ENCODE assay signal across 13 cellular contexts in genomic region chr6:33610779-33611421, GRCh38. TPM values are rescaled to one million over a fixed set of nuclear protein-coding genes. Genes with fewer than 3 reads are reported as not detected.
DNase-seq lines count a peak whose midpoint lies in the region; ATAC-seq and TF ChIP-seq lines count a peak whose summit lies in the region.
"Had no signal": no experiment of that assay in that cellular context is flagged by ENCODE, and none has a peak within 500 bp of the region (broad histone marks: within the 10 kb centered on the region; RNA-seq: fewer than 3 reads in every experiment).

No MANE protein-coding gene starts in this region.

- no TSS peak for BruUV-seq in Calu3 (replicated peaks; lab: Mats Ljungman, UMichigan)
- BruUV-seq in mammary epithelial cell (replicated peaks; lab: Mats Ljungman, UMichigan) = no TSS peak

- peaks cover 7% of the 10 kb centered on the region for H3K36me3 Mint-ChIP-seq in Calu3 (ENCODE audit: insufficient read depth, unreplicated experiment)
- H3K36me3 Mint-ChIP-seq in activated CD4-positive, alpha-beta memory T cell treated with anti-CD3 and anti-CD28 coated beads, Interleukin-2, amount 10 ng/mL, durations not matched to agents 7 days and 5 days (ENCODE audit: low read depth) = no peaks in the 10 kb centered on the region
- H3K36me3 Mint-ChIP-seq: activated naive CD8-positive, alpha-beta T cell had no signal

- no peak overlapping the region for H2BK120ac ChIP-seq in trophoblast cell (ENCODE audit: insufficient read depth, low read length, poor library complexity)

- no peak overlapping the region for H3K4me2 ChIP-seq in mammary epithelial cell (ENCODE audit: insufficient read depth, low read depth, low read length)
- H3K4me2 ChIP-seq in trophoblast cell (ENCODE audit: low read length) = peak overlapping the region; percentile 54

- peaks cover 6% of the 10 kb centered on the region for H3K79me1 ChIP-seq in trophoblast cell (ENCODE audit: low read length)

- H3K36me3 ChIP-seq in mammary epithelial cell (ENCODE audit: insufficient read depth, low read length) = no peaks in the 10 kb centered on the region
- no peaks in the 10 kb centered on the region for H3K36me3 ChIP-seq in iPS-15b (ENCODE audit: control insufficient read depth, insufficient read depth, low read length)
- no peaks in the 10 kb centered on the region for H3K36me3 ChIP-seq in trophoblast cell (ENCODE audit: control insufficient read depth in 1 of 2, insufficient read depth in 2 of 2, low read length in 2 of 2)
- H3K36me3 ChIP-seq: neutrophil had no signal

- H3K4ac ChIP-seq in trophoblast cell (ENCODE audit: low read depth, low read length) = no peak overlapping the region

- no peaks in the 10 kb centered on the region for H4K20me1 ChIP-seq in mammary epithelial cell (ENCODE audit: insufficient read depth, low read length)

- H3K14ac ChIP-seq in trophoblast cell (ENCODE audit: low read length) = no peak overlapping the region

- H3K27me3 Mint-ChIP-seq in Calu3 (ENCODE audit: unreplicated experiment) = no peaks in the 10 kb centered on the region
- H3K27me3 Mint-ChIP-seq in activated CD4-positive, alpha-beta memory T cell treated with anti-CD3 and anti-CD28 coated beads, Interleukin-2, amount 10 ng/mL, durations not matched to agents 7 days and 5 days = peaks cover 5% of the 10 kb centered on the region
- H3K27me3 Mint-ChIP-seq: activated naive CD8-positive, alpha-beta T cell had no signal

- peak overlapping the region; percentile 24 for H3K27ac Mint-ChIP-seq in Calu3 (ENCODE audit: unreplicated experiment)
- no peak overlapping the region for H3K27ac Mint-ChIP-seq in activated CD4-positive, alpha-beta memory T cell treated with anti-CD3 and anti-CD28 coated beads, Interleukin-2, amount 10 ng/mL, durations not matched to agents 7 days and 5 days
- H3K27ac Mint-ChIP-seq: activated naive CD8-positive, alpha-beta T cell; T-helper 1 cell treated with Interleukin-12 subunit alpha and Interleukin-12 subunit beta and Interleukin-4 antibody, amounts not matched to agents 30 μg/mL and 1 μg/mL, for 36 hours had no signal

- H3K4me1 ChIP-seq in mammary epithelial cell (ENCODE audit: insufficient read depth, low read length) (peaks cover 72% of the 10 kb centered on the region), iPS-15b (ENCODE audit: control insufficient read depth, insufficient read depth, low read length) (peaks cover 12% of the 10 kb centered on the region), trophoblast cell (ENCODE audit: control insufficient read depth in 1 of 2, insufficient read depth in 2 of 2, low read length in 2 of 2) (peaks cover 27 to 35% of the 10 kb centered on the region in 2 experiments)

- no peak overlapping the region for H3K9ac ChIP-seq in mammary epithelial cell (ENCODE audit: insufficient read depth, low read length)
- peak overlapping the region; percentile 24 for H3K9ac ChIP-seq in iPS-15b (ENCODE audit: low read depth, low read length)
- no peak overlapping the region for H3K9ac ChIP-seq in trophoblast cell (ENCODE audit: low read length)

- peaks cover 58% of the 10 kb centered on the region for H3K4me1 Mint-ChIP-seq in Calu3 (ENCODE audit: low read depth, unreplicated experiment)
- H3K4me1 Mint-ChIP-seq in activated CD4-positive, alpha-beta memory T cell treated with anti-CD3 and anti-CD28 coated beads, Interleukin-2, amount 10 ng/mL, durations not matched to agents 7 days and 5 days = peaks cover 6% of the 10 kb centered on the region

- peak overlapping the region; percentile 28 for H4K91ac ChIP-seq in trophoblast cell (ENCODE audit: low read depth, low read length)

- DNase-seq in Calu3 (peak; percentile 71), mammary epithelial cell (peak; percentile 66), trophoblast cell (no peak), posterior vena cava (ENCODE audit: low spot score) (no peak), RKO (ENCODE audit: low spot score) (no peak)
- no peak for DNase-seq in activated CD4-positive, alpha-beta memory T cell treated with anti-CD3 and anti-CD28 coated beads, Interleukin-2, amount 10 ng/mL, durations not matched to agents 7 days and 5 days
- DNase-seq: NCI-H1048, NCI-H774 had no signal

- H3K4me3 ChIP-seq in mammary epithelial cell (replicated peaks in 1 of 3; ENCODE audit: insufficient read depth in 1 of 3, low read depth in 2 of 3, low read length in 3 of 3) (no peak overlapping the region), iPS-15b (ENCODE audit: low read depth, low read length) (no peak overlapping the region), trophoblast cell (ENCODE audit: low read depth, low read length) (no peak overlapping the region)

- H3K9me3 Mint-ChIP-seq in Calu3 (ENCODE audit: low read depth, unreplicated experiment) = no peaks in the 10 kb centered on the region
- no peaks in the 10 kb centered on the region for H3K9me3 Mint-ChIP-seq in activated CD4-positive, alpha-beta memory T cell treated with anti-CD3 and anti-CD28 coated beads, Interleukin-2, amount 10 ng/mL, durations not matched to agents 7 days and 5 days
- H3K9me3 Mint-ChIP-seq: T-helper 1 cell treated with Interleukin-12 subunit alpha and Interleukin-12 subunit beta and Interleukin-4 antibody, amounts not matched to agents 30 μg/mL and 1 μg/mL, for 36 hours had no signal

- TF ChIP-seq CTCF in Calu3 (IDR thresholded peaks at IDR 0.05; ENCODE audit: unreplicated experiment) (no peak), mammary epithelial cell (conservative IDR thresholded peaks at IDR 0.05 in 1 of 2, IDR thresholded peaks at IDR 0.05 in 1 of 2; ENCODE audit: extremely low read depth in 1 of 2, insufficient read depth in 1 of 2, low read depth in 1 of 2, low read length in 2 of 2) (no peak)

- H2AFZ ChIP-seq in mammary epithelial cell (ENCODE audit: low read depth, low read length) (no peak overlapping the region), trophoblast cell (ENCODE audit: insufficient read depth, low read length, poor library complexity) (peak overlapping the region; percentile 28)

- intact Hi-C loops in Calu3 (cut with micrococcal nuclease; ENCODE audit: unreplicated experiment) (no loop called here), mammary epithelial cell (cut with micrococcal nuclease) (no loop called here), posterior vena cava (cut with DNase I) (no loop called here)

- H3K18ac ChIP-seq in trophoblast cell (ENCODE audit: low read length) = no peak overlapping the region

- no peak overlapping the region for H2BK5ac ChIP-seq in trophoblast cell (ENCODE audit: low read depth, low read length, poor library complexity)

- H3K4me3 Mint-ChIP-seq in Calu3 (ENCODE audit: low read depth, unreplicated experiment) = no peak overlapping the region
- no peak overlapping the region for H3K4me3 Mint-ChIP-seq in activated CD4-positive, alpha-beta memory T cell treated with anti-CD3 and anti-CD28 coated beads, Interleukin-2, amount 10 ng/mL, durations not matched to agents 7 days and 5 days
- H3K4me3 Mint-ChIP-seq: activated naive CD8-positive, alpha-beta T cell; T-helper 1 cell treated with Interleukin-12 subunit alpha and Interleukin-12 subunit beta and Interleukin-4 antibody, amounts not matched to agents 30 μg/mL and 1 μg/mL, for 36 hours had no signal

- CTCF ChIA-PET in Calu3 (lab: Charles Lee) = interaction anchor here (3.0 kb wide), 1 partner anchor 11 kb away, joined by 9 read pairs; the partner anchor contains the start of gene ITPR3
- CTCF ChIA-PET in mammary epithelial cell (lab: Charles Lee; ENCODE audit: low non-redundant PET) = interaction anchor here (0.9 kb wide), 1 partner anchor 21 kb away, joined by 3 read pairs; no protein-coding TSS in a partner anchor
- CTCF ChIA-PET in activated CD4-positive, alpha-beta memory T cell treated with anti-CD3 and anti-CD28 coated beads, Interleukin-2, amount 10 ng/mL, durations not matched to agents 7 days and 5 days (lab: Charles Lee) = interaction anchor here (1.4 kb wide), 1 partner anchor 23 kb away, joined by 5 read pairs; no protein-coding TSS in a partner anchor

- POLR2A ChIA-PET in activated CD4-positive, alpha-beta memory T cell treated with anti-CD3 and anti-CD28 coated beads, Interleukin-2, amount 10 ng/mL, durations not matched to agents 7 days and 5 days (lab: Charles Lee) = no interaction called here

- H3K79me2 ChIP-seq in mammary epithelial cell (ENCODE audit: insufficient read depth, low read length) (no peaks in the 10 kb centered on the region), trophoblast cell (ENCODE audit: control insufficient read depth, insufficient read depth, low read length, poor library complexity) (no peaks in the 10 kb centered on the region)

- no peak for ATAC-seq in HG03342 (IDR thresholded peaks at IDR 0.05; ENCODE audit: unreplicated experiment)

- H4K8ac ChIP-seq in trophoblast cell (ENCODE audit: low read depth, low read length) = no peak overlapping the region

- H3K27me3 ChIP-seq in mammary epithelial cell (ENCODE audit: insufficient read depth, low read length) (no peaks in the 10 kb centered on the region), iPS-15b (ENCODE audit: control insufficient read depth, insufficient read depth, low read length) (no peaks in the 10 kb centered on the region), trophoblast cell (ENCODE audit: insufficient read depth, low read length) (no peaks in the 10 kb centered on the region)

- no peak overlapping the region for H2BK12ac ChIP-seq in trophoblast cell (ENCODE audit: low read length)

- dilution Hi-C loops in mammary epithelial cell (cut with HindIII; ENCODE audit: low sequenced_read_pairs) = no loop called here

- H3K23ac ChIP-seq in trophoblast cell (ENCODE audit: low read length) = no peak overlapping the region

- H4K12ac ChIP-seq in trophoblast cell (ENCODE audit: low read depth, low read length) = no peak overlapping the region

- in situ Hi-C loops in mammary epithelial cell (cut with MboI; ENCODE audit: low sequenced_read_pairs in 2 of 2) = no loop called here

- no peaks in the 10 kb centered on the region for H3K9me3 ChIP-seq in mammary epithelial cell (replicated peaks; ENCODE audit: insufficient read depth, low read length)
- no peaks in the 10 kb centered on the region for H3K9me3 ChIP-seq in iPS-15b (ENCODE audit: control insufficient read depth, insufficient read depth, low read length)
- peaks cover 2% of the 10 kb centered on the region for H3K9me3 ChIP-seq in trophoblast cell (ENCODE audit: insufficient read depth, low read depth, low read length)
- H3K9me3 ChIP-seq: neutrophil had no signal

- H2AK5ac ChIP-seq in trophoblast cell (ENCODE audit: low read length) = no peak overlapping the region

- H3K27ac ChIP-seq in mammary epithelial cell (ENCODE audit: insufficient read depth, low read depth, low read length) (no peak overlapping the region), trophoblast cell (ENCODE audit: low read depth, low read length) (peak overlapping the region; percentile 76)
- H3K27ac ChIP-seq: neutrophil had no signal

- 85% methylated on average over 7 of the region's 13 CpGs for WGBS in mammary epithelial cell (ENCODE audit: low coverage, missing lambda C conversion rate)
- no CpG with 5 or more reads among the region's 13 CpGs for WGBS in trophoblast cell (ENCODE audit: extremely low coverage, insufficient coverage, insufficient read length)

RNA-seq across cellular contexts. Expression of gene ITPR3, which starts 10.2 kb away (rescaled TPM):
- 136 and 143 TPM in 2 replicates for total RNA-seq in Calu3 (2022)
- 100 to 1,000 TPM; 125 to 155 TPM for total RNA-seq in mammary epithelial cell
- 106 TPM for polyA plus RNA-seq in mammary epithelial cell
- polyA minus RNA-seq in mammary epithelial cell = 270 TPM
- polyA plus RNA-seq in trophoblast cell (2013) = 4.9 and 5.1 TPM in 2 replicates
- total RNA-seq in activated CD4-positive, alpha-beta memory T cell treated with anti-CD3 and anti-CD28 coated beads, Interleukin-2, amount 10 ng/mL, durations not matched to agents 7 days and 5 days = 10 to 100 TPM; 54.2 to 55.1 TPM
- total RNA-seq in posterior vena cava = 10 to 100 TPM; 15.6 to 17.1 TPM

RNA-seq across cellular contexts. Expression of gene BAK1, which starts 30.8 kb away (rescaled TPM):
- total RNA-seq in Calu3 (2022) = 31.6 and 44.1 TPM in 2 replicates
- total RNA-seq in mammary epithelial cell = 10 to 100 TPM; 41.0 to 70.6 TPM
- polyA plus RNA-seq in mammary epithelial cell = 62.0 TPM
- polyA minus RNA-seq in mammary epithelial cell = 81.7 TPM
- 10.7 TPM in 2 replicates for polyA plus RNA-seq in trophoblast cell (2013)
- total RNA-seq in activated CD4-positive, alpha-beta memory T cell treated with anti-CD3 and anti-CD28 coated beads, Interleukin-2, amount 10 ng/mL, durations not matched to agents 7 days and 5 days = 100 to 1,000 TPM in 1 of 2 experiments, 10 to 100 TPM in 1; 97.9 to 100 TPM
- 10 to 100 TPM; 12.4 to 17.7 TPM for total RNA-seq in posterior vena cava

Comparison
In these comparisons a context has a peak if more than half of its experiments do, and no peak if none do; other contexts are left out.
1. DNase-seq: peak in Calu3 (single experiment) and mammary epithelial cell (single experiment); none in trophoblast cell (0 of 2), activated CD4-positive, alpha-beta memory T cell treated with anti-CD3 and anti-CD28 coated beads, Interleukin-2, amount 10 ng/mL, durations not matched to agents 7 days and 5 days (single experiment), posterior vena cava (single experiment) and RKO (single experiment).